Comparison of ENCODE assay signal across 35 cellular contexts in genomic region chr13:65414187-65414586, GRCh38.
"Had no signal": no experiment of that assay in that cellular context is flagged by ENCODE, and none has a peak within 500 bp of the region (broad histone marks: within the 10 kb centered on the region; RNA-seq: fewer than 3 reads in every experiment).

No MANE protein-coding gene starts in this region.

- ATAC-seq: activated CD8-positive, alpha-beta memory T cell treated with anti-CD3 and anti-CD28 coated beads, Interleukin-2, amount 10 ng/mL, durations not matched to agents 7 days and 5 days; activated naive CD8-positive, alpha-beta T cell treated with anti-CD3 and anti-CD28 coated beads, Interleukin-2, amount 50 U/mL, for 24 hours; Panc1 had no signal

- H3K27ac ChIP-seq: SJCRH30, SK-N-MC, VCaP had no signal

- H3K36me3 ChIP-seq: MG63, SJCRH30 had no signal

- H3K9me3 ChIP-seq: MG63, SJCRH30 had no signal

- H3K4me3 ChIP-seq: MG63, SJCRH30, SK-N-MC had no signal

- H3K4me1 ChIP-seq: SJCRH30 had no signal

- DNase-seq: activated B cell treated with CpG ODN at 0.5 μM for 24 hours; activated CD4-positive, alpha-beta memory T cell treated with anti-CD3 and anti-CD28 coated beads, Interleukin-2, amount 10 ng/mL, durations not matched to agents 7 days and 5 days; activated CD4-positive, alpha-beta T cell treated with anti-CD3 and anti-CD28 coated beads for 1 hour; activated CD4-positive, alpha-beta T cell treated with anti-CD3 and anti-CD28 coated beads for 48 hours; activated CD8-positive, alpha-beta memory T cell treated with anti-CD3 and anti-CD28 coated beads for 24 hours; activated CD8-positive, alpha-beta memory T cell treated with anti-CD3 and anti-CD28 coated beads, Interleukin-2, amount 10 ng/mL, durations not matched to agents 7 days and 5 days; activated CD8-positive, alpha-beta memory T cell treated with anti-CD3 and anti-CD28 coated beads, Interleukin-2, amount 50 U/mL, for 48 hours; activated effector memory CD4-positive, alpha-beta T cell treated with Interleukin-2 at 50 U/mL for 16 hours; activated naive CD4-positive, alpha-beta T cell treated with anti-CD3 and anti-CD28 coated beads, Interleukin-2, amount 10 ng/mL, durations not matched to agents 7 days and 5 days; activated naive CD8-positive, alpha-beta T cell treated with anti-CD3 and anti-CD28 coated beads, Interleukin-2, amount 50 U/mL, for 24 hours; activated T-cell treated with anti-CD3 and anti-CD28 coated beads, Interleukin-2, amount 50 U/mL, for 48 hours; anterior cingulate cortex; central memory CD4-positive, alpha-beta T cell; Kasumi-1; MG63; NCI-H1048; NCI-H1105 treated with DMSO at 0.1 percent for 48 hours; NCI-H1436; NCI-H1694; NCI-H1930; NCI-H2081 treated with DMSO at 0.1 percent for 48 hours; NCI-H510A; NCI-H526; NCI-H748 treated with DMSO at 0.1 percent for 48 hours; NK-92 treated with Interleukin-12 subunit alpha and Interleukin-12 subunit beta, amount 100 ng/mL, for 24 hours; OCI-M1; SHP77; SJCRH30; SW 1271; T-helper 1 cell; T-helper 2 cell; T-helper 9 cell had no signal

- H3K27me3 ChIP-seq: MG63, SJCRH30 had no signal
